24 cellular contexts compared by ENCODE assay signal in the genomic region with DNA sequence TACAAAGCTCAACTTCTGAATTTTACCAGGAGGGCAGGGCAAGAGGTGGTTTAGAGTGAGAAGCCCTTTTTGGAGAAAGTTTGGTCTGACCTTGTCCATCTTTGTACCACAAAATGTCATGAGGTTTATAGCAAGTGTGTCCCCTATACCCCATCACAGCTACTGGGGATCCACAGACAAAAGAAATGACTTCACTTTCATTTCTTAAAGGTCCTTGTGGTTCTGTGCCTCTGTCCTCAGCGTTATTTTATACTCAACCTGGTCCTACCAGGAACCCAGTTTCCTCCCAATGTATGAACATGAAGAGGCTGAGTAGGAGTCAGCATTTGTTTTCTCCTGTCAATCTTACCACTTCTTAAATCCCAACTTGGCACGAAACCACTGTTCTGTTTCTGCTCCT.
DNase-seq lines count a peak whose midpoint lies in the region; ATAC-seq and TF ChIP-seq lines count a peak whose summit lies in the region.
"Had no signal": no experiment of that assay in that cellular context is flagged by ENCODE, and none has a peak within 500 bp of the region (broad histone marks: within the 10 kb centered on the region; RNA-seq: fewer than 3 reads in every experiment).

No MANE protein-coding gene starts in this region.

- POLR2A ChIA-PET in activated CD8-positive, alpha-beta T cell treated with anti-CD3 and anti-CD28 coated beads for 36 hours (lab: Charles Lee), result interaction anchor here (0.8 kb wide), 1 partner anchor 216 kb away, joined by 3 read pairs; no protein-coding TSS in a partner anchor
- POLR2A ChIA-PET in naive thymus-derived CD8-positive, alpha-beta T cell (lab: Charles Lee), result no interaction called here

- DNase-seq in activated T-cell treated with anti-CD3 and anti-CD28 coated beads, Interleukin-2, amount 50 U/mL, for 72 hours, result peak in 1 of 2 donors; percentile 11
- DNase-seq in activated T-cell treated with anti-CD3 and anti-CD28 coated beads, Interleukin-2, amount 50 U/mL, for 48 hours, result no peak
- DNase-seq in activated CD8-positive, alpha-beta T cell treated with anti-CD3 and anti-CD28 coated beads for 36 hours, result no peak
- no peak for DNase-seq in naive thymus-derived CD8-positive, alpha-beta T cell
- DNase-seq in G401 (ENCODE audit: low spot score) (no peak), NCI-H524 treated with DMSO at 0.1 percent for 48 hours (lab: John Stamatoyannopoulos, UW) (no peak)
- no peak for DNase-seq in activated CD4-positive, CD25-positive, alpha-beta regulatory T cell treated with anti-CD3 and anti-CD28 coated beads, Interleukin-2, amount 50 U/mL, for 72 hours
- DNase-seq: activated CD4-positive, alpha-beta T cell treated with anti-CD3 and anti-CD28 coated beads, Interleukin-2, amount 10 ng/mL, durations not matched to agents 7 days and 5 days; activated naive CD4-positive, alpha-beta T cell treated with anti-CD3 and anti-CD28 coated beads, Interleukin-2, amount 10 ng/mL, durations not matched to agents 7 days and 5 days; BE2C; Calu3; dermis blood vessel endothelial cell; DND-41; hypothalamus; left ventricle myocardium inferior; NCI-H1694 treated with DMSO at 0.1 percent for 48 hours; NCI-H2171; NCI-H510A treated with DMSO at 0.1 percent for 48 hours; pancreas; SJCRH30; stimulated activated CD4-positive, alpha-beta T cell treated with anti-CD3 and anti-CD28 coated beads, Interleukin-4, amount 100 ng/mL, for 4 hours; transverse colon had no signal

- peak; percentile 54 to 62 for ATAC-seq in activated T-cell treated with anti-CD3 and anti-CD28 coated beads, Interleukin-2, amount 50 U/mL, for 72 hours (replicated peaks in 1 of 2)
- peak; percentile 69 for ATAC-seq in activated CD8-positive, alpha-beta T cell treated with anti-CD3 and anti-CD28 coated beads for 36 hours
- ATAC-seq in naive thymus-derived CD8-positive, alpha-beta T cell, result no peak
- ATAC-seq in HG03571 (IDR thresholded peaks at IDR 0.05; ENCODE audit: unreplicated experiment), result no peak
- ATAC-seq: pancreas had no signal

- H3K36me3 Mint-ChIP-seq in activated T-cell treated with anti-CD3 and anti-CD28 coated beads, Interleukin-2, amount 50 U/mL, for 72 hours (ENCODE audit: insufficient read depth in 2 of 2), result peaks cover 5 to 16% of the 10 kb centered on the region in 2 donors
- peaks cover 33% of the 10 kb centered on the region for H3K36me3 Mint-ChIP-seq in activated CD8-positive, alpha-beta T cell treated with anti-CD3 and anti-CD28 coated beads for 36 hours (ENCODE audit: low read depth)
- peaks cover 0 to 29% (median 2%) of the 10 kb centered on the region in 3 donors for H3K36me3 Mint-ChIP-seq in naive thymus-derived CD8-positive, alpha-beta T cell

- TF ChIP-seq CTCF in activated CD8-positive, alpha-beta T cell treated with anti-CD3 and anti-CD28 coated beads for 36 hours (IDR thresholded peaks at IDR 0.05), result no peak

- no peaks in the 10 kb centered on the region for H3K9me3 Mint-ChIP-seq in activated T-cell treated with anti-CD3 and anti-CD28 coated beads, Interleukin-2, amount 50 U/mL, for 72 hours
- no peaks in the 10 kb centered on the region for H3K9me3 Mint-ChIP-seq in activated CD8-positive, alpha-beta T cell treated with anti-CD3 and anti-CD28 coated beads for 36 hours
- no peaks in the 10 kb centered on the region for H3K9me3 Mint-ChIP-seq in naive thymus-derived CD8-positive, alpha-beta T cell
- H3K9me3 Mint-ChIP-seq: activated CD4-positive, alpha-beta T cell treated with anti-CD3 and anti-CD28 coated beads, Interleukin-2, amount 10 ng/mL, durations not matched to agents 7 days and 5 days; activated naive CD4-positive, alpha-beta T cell treated with anti-CD3 and anti-CD28 coated beads, Interleukin-2, amount 10 ng/mL, durations not matched to agents 7 days and 5 days; nephron had no signal

- CTCF ChIA-PET in activated CD8-positive, alpha-beta T cell treated with anti-CD3 and anti-CD28 coated beads for 36 hours (lab: Charles Lee), result interaction anchor here (0.7 to 3.4 kb wide), 7 partner anchors 17 to 238 kb away, joined by 3 to 19 read pairs (median 4); partner anchors contain the start of gene NFATC2

- in situ Hi-C loops in G401 (cut with HindIII; ENCODE audit: low sequenced_read_pairs), result loop anchor here (25.0 kb wide), 1 partner anchor 202 kb away; no protein-coding TSS in a partner anchor

- peak overlapping the region; percentile 26 to 52 for H3K4me3 Mint-ChIP-seq in activated T-cell treated with anti-CD3 and anti-CD28 coated beads, Interleukin-2, amount 50 U/mL, for 72 hours
- H3K4me3 Mint-ChIP-seq in activated CD8-positive, alpha-beta T cell treated with anti-CD3 and anti-CD28 coated beads for 36 hours, result no peak overlapping the region
- H3K4me3 Mint-ChIP-seq in naive thymus-derived CD8-positive, alpha-beta T cell, result no peak overlapping the region
- H3K4me3 Mint-ChIP-seq: activated CD4-positive, alpha-beta T cell treated with anti-CD3 and anti-CD28 coated beads, Interleukin-2, amount 10 ng/mL, durations not matched to agents 7 days and 5 days; activated naive CD4-positive, alpha-beta T cell treated with anti-CD3 and anti-CD28 coated beads, Interleukin-2, amount 10 ng/mL, durations not matched to agents 7 days and 5 days; nephron had no signal

- peaks cover 65% of the 10 kb centered on the region for H3K4me1 Mint-ChIP-seq in activated T-cell treated with anti-CD3 and anti-CD28 coated beads, Interleukin-2, amount 50 U/mL, for 72 hours (ENCODE audit: low read depth)
- H3K4me1 Mint-ChIP-seq in activated CD8-positive, alpha-beta T cell treated with anti-CD3 and anti-CD28 coated beads for 36 hours (ENCODE audit: low read depth), result peaks cover 64% of the 10 kb centered on the region
- H3K4me1 Mint-ChIP-seq in naive thymus-derived CD8-positive, alpha-beta T cell, result peaks cover 5 to 45% (median 8%) of the 10 kb centered on the region in 4 donors

- no peaks in the 10 kb centered on the region for H3K27me3 Mint-ChIP-seq in activated T-cell treated with anti-CD3 and anti-CD28 coated beads, Interleukin-2, amount 50 U/mL, for 72 hours (ENCODE audit: low read depth)
- no peaks in the 10 kb centered on the region for H3K27me3 Mint-ChIP-seq in activated CD8-positive, alpha-beta T cell treated with anti-CD3 and anti-CD28 coated beads for 36 hours
- no peaks in the 10 kb centered on the region for H3K27me3 Mint-ChIP-seq in naive thymus-derived CD8-positive, alpha-beta T cell
- H3K27me3 Mint-ChIP-seq: activated CD4-positive, alpha-beta T cell treated with anti-CD3 and anti-CD28 coated beads, Interleukin-2, amount 10 ng/mL, durations not matched to agents 7 days and 5 days; activated naive CD4-positive, alpha-beta T cell treated with anti-CD3 and anti-CD28 coated beads, Interleukin-2, amount 10 ng/mL, durations not matched to agents 7 days and 5 days had no signal

- H3K27ac Mint-ChIP-seq in activated T-cell treated with anti-CD3 and anti-CD28 coated beads, Interleukin-2, amount 50 U/mL, for 72 hours, result peak overlapping the region; percentile 24
- peak overlapping the region; percentile 69 for H3K27ac Mint-ChIP-seq in activated CD8-positive, alpha-beta T cell treated with anti-CD3 and anti-CD28 coated beads for 36 hours
- H3K27ac Mint-ChIP-seq in naive thymus-derived CD8-positive, alpha-beta T cell, result peak overlapping the region in 6 of 10 donors; percentile 11 to 75 (median 52)
- H3K27ac Mint-ChIP-seq: activated naive CD4-positive, alpha-beta T cell treated with anti-CD3 and anti-CD28 coated beads, Interleukin-2, amount 10 ng/mL, durations not matched to agents 7 days and 5 days; nephron had no signal

- intact Hi-C loops in activated CD8-positive, alpha-beta T cell treated with anti-CD3 and anti-CD28 coated beads for 36 hours (cut with micrococcal nuclease), result no loop called here

Comparison
In these comparisons a context has a peak if more than half of its experiments do, and no peak if none do; other contexts are left out.
1. ATAC-seq: peak in activated T-cell treated with anti-CD3 and anti-CD28 coated beads, Interleukin-2, amount 50 U/mL, for 72 hours (2 of 2) and activated CD8-positive, alpha-beta T cell treated with anti-CD3 and anti-CD28 coated beads for 36 hours (single experiment); none in naive thymus-derived CD8-positive, alpha-beta T cell (0 of 2) and HG03571 (single experiment).
2. H3K4me3 Mint-ChIP-seq: peak in activated T-cell treated with anti-CD3 and anti-CD28 coated beads, Interleukin-2, amount 50 U/mL, for 72 hours (2 of 2); none in activated CD8-positive, alpha-beta T cell treated with anti-CD3 and anti-CD28 coated beads for 36 hours (single experiment) and naive thymus-derived CD8-positive, alpha-beta T cell (0 of 10).
3. Peak in every context shown above with its lines, with median percentiles within 50 percentile points of each other: H3K27ac Mint-ChIP-seq.